In the genomic region with DNA sequence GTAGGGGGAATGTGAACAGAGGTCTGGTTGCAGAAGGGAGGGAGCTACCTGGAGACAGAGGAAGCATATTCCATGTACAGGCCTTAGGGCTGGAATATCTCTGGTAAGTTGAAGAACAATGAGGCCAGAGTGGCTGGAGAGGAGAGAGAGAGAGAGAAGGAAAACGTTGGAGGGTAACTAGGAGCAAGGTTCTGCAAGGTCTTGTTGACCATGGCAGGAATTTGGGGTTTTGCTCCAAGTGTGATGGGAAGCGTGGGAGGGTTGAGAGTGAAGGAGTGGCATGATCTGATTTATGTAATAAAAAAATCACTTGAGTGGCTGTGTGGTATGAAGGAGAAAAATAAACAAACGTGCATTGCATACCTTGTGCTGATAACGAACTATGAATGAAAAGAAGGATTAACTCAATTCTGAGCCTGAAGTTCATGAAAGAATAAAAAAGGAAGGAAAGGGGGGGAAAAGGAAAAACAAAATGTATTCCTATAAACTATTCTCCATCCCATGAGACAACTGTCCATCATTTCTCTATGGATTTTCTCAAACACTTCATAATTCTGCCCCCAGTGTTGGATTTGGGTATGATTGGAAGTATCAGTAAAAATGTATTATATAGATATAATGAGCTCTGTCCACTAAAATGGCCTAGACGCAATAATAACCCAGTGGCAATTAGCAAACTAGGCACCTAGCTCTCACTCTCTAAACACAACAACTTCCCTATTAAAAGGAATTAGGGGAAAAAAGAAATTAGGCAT, we compare ENCODE assay signal across 13 cellular contexts. TPM values are rescaled to one million over a fixed set of nuclear protein-coding genes. Genes with fewer than 3 reads are reported as not detected.
DNase-seq lines count a peak whose midpoint lies in the region; ATAC-seq and TF ChIP-seq lines count a peak whose summit lies in the region.
"Had no signal": no experiment of that assay in that cellular context is flagged by ENCODE, and none has a peak within 500 bp of the region (broad histone marks: within the 10 kb centered on the region; RNA-seq: fewer than 3 reads in every experiment).

No MANE protein-coding gene starts in this region.

- no peak overlapping the region for H3K4me3 ChIP-seq in BE2C (ENCODE audit: low read depth, low read length)
- no peak overlapping the region for H3K4me3 ChIP-seq in astrocyte of the spinal cord (ENCODE audit: low read depth, low read length)

- peaks cover 9% of the 10 kb centered on the region for H3K4me1 Mint-ChIP-seq in HFFc6 (ENCODE audit: low read depth)

- H3K36me3 ChIP-seq in BE2C: no peaks in the 10 kb centered on the region

- DNase-seq in BE2C: no peak
- DNase-seq in HFFc6: no peak
- DNase-seq in astrocyte of the spinal cord (ENCODE audit: low read depth, low spot score): no peak
- DNase-seq in kidney glomerular epithelial cell (lab: John Stamatoyannopoulos, UW): peak; percentile 35
- DNase-seq in globus pallidus (ENCODE audit: low spot score): no peak
- DNase-seq in mesenteric fat pad (ENCODE audit: low spot score): no peak
- DNase-seq in HPDE6-E6E7 (ENCODE audit: extremely low spot score): no peak
- DNase-seq: NCI-H2081, NCI-H82, SIG-M5, substantia nigra had no signal

- no peaks in the 10 kb centered on the region for H3K27me3 ChIP-seq in BE2C

- no peak overlapping the region for H3K27ac Mint-ChIP-seq in HFFc6
- H3K27ac Mint-ChIP-seq: mesothelial cell of epicardium had no signal

- H3K4me3 Mint-ChIP-seq in HFFc6: no peak overlapping the region
- H3K4me3 Mint-ChIP-seq: mesothelial cell of epicardium had no signal

- ATAC-seq in HG02870 (IDR thresholded peaks at IDR 0.05; ENCODE audit: unreplicated experiment): no peak

- no peaks in the 10 kb centered on the region for H3K4me1 ChIP-seq in BE2C

- no peaks in the 10 kb centered on the region for H3K9me3 Mint-ChIP-seq in HFFc6
- H3K9me3 Mint-ChIP-seq: mesothelial cell of epicardium had no signal

- H3K36me3 Mint-ChIP-seq in HFFc6 (ENCODE audit: low read depth): no peaks in the 10 kb centered on the region
- H3K36me3 Mint-ChIP-seq: mesothelial cell of epicardium had no signal

- TF ChIP-seq CTCF in BE2C (IDR thresholded peaks at IDR 0.05; ENCODE audit: low read depth, low read length) (0 out of 2 replicates have a peak, but pooled peaks have one; percentile 9), HFFc6 (IDR thresholded peaks at IDR 0.05) (peak; percentile 67), astrocyte of the spinal cord (IDR thresholded peaks at IDR 0.05; ENCODE audit: low read depth, low read length) (peak; percentile 27)

- peaks cover 9% of the 10 kb centered on the region for H3K27me3 Mint-ChIP-seq in HFFc6 (ENCODE audit: insufficient read depth)

- in situ Hi-C loops in astrocyte of the spinal cord (cut with HindIII; ENCODE audit: low sequenced_read_pairs): no loop called here

- H3K9me3 ChIP-seq in BE2C: no peaks in the 10 kb centered on the region

RNA-seq across cellular contexts. Expression of gene PMAIP1, which starts 59.7 kb away (rescaled TPM):
- 21.2 TPM for polyA plus RNA-seq in BE2C (2012; ENCODE audit: insufficient read depth, insufficient read length, low read depth)
- 10 to 100 TPM in 1 of 6 experiments, 1 to 10 TPM in 5; 4.6 to 10.1 (median 5.9) TPM for total RNA-seq in HFFc6 (2021; fragmentation: NEBNext Ultra II Directional; extraction: Animal tissue kit (Norgen Biotek cat#: 25700))
- total RNA-seq in mesenteric fat pad: 0.87 TPM

Comparison
In these comparisons a context has a peak if more than half of its experiments do, and no peak if none do; other contexts are left out.
1. CTCF ChIP-seq: peak in every context shown above with its lines; median percentile 67 in HFFc6; 27 in astrocyte of the spinal cord; 9 in BE2C.